2 cellular contexts compared by ENCODE assay signal in genomic region chr5:133041157-133041784, GRCh38.
A peak's percentile ranks its signal among the peaks of the same experiment; 100 is the strongest.
TF ChIP-seq lines count a peak whose summit lies in the region.

No MANE protein-coding gene starts in this region.

TF ChIP-seq in HEK293, 187 proteins besides CTCF, POLR2A, EP300 and RAD21:
- peak; percentile 59; the same call in 1 of the 2 replicates for TF ChIP-seq ZNF335 (tag by site-specific recombination; conservative IDR thresholded peaks at IDR 0.05)
- no peak for TF ChIP-seq ZNF585B (tag by site-specific recombination; IDR thresholded peaks at IDR 0.05)
- no peak for TF ChIP-seq GLI2 (tag by site-specific recombination; IDR thresholded peaks at IDR 0.05; ENCODE audit: borderline replicate concordance, low read depth)
- TF ChIP-seq ZNF19 (tag by site-specific recombination; IDR thresholded peaks at IDR 0.05; ENCODE audit: low read depth) = no peak
- TF ChIP-seq KLF16 (tag by site-specific recombination; IDR thresholded peaks at IDR 0.05) = no peak
- TF ChIP-seq, protein P1, sequence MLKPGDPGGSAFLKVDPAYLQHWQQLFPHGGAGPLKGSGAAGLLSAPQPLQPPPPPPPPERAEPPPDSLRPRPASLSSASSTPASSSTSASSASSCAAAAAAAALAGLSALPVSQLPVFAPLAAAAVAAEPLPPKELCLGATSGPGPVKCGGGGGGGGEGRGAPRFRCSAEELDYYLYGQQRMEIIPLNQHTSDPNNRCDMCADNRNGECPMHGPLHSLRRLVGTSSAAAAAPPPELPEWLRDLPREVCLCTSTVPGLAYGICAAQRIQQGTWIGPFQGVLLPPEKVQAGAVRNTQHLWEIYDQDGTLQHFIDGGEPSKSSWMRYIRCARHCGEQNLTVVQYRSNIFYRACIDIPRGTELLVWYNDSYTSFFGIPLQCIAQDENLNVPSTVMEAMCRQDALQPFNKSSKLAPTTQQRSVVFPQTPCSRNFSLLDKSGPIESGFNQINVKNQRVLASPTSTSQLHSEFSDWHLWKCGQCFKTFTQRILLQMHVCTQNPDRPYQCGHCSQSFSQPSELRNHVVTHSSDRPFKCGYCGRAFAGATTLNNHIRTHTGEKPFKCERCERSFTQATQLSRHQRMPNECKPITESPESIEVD (tag by site-specific recombination; IDR thresholded peaks at IDR 0.05) = no peak
- no peak for TF ChIP-seq GLIS2 (tag by site-specific recombination; IDR thresholded peaks at IDR 0.05)
- no peak for TF ChIP-seq OSR2 (tag by site-specific recombination; IDR thresholded peaks at IDR 0.05)
- TF ChIP-seq BCL11A (tag by site-specific recombination; IDR thresholded peaks at IDR 0.05; ENCODE audit: low read depth) = no peak
- 0 out of 2 replicates have a peak, but pooled peaks have one; percentile 6 for TF ChIP-seq ZNF121 (tag by site-specific recombination; IDR thresholded peaks at IDR 0.05)
TF ChIP-seq in HEK293: peak in this region for 2.

TF ChIP-seq in WTC11, 78 proteins besides CTCF, POLR2A, EP300 and RAD21:
- TF ChIP-seq ZNF281 (CRISPR knock-in tag; IDR thresholded peaks at IDR 0.05) = no peak
- TF ChIP-seq ATF2 (CRISPR knock-in tag; IDR thresholded peaks at IDR 0.05; ENCODE audit: borderline replicate concordance, low read depth) = no peak
- TF ChIP-seq NR2C2 (CRISPR knock-in tag; IDR thresholded peaks at IDR 0.05) = no peak
- TF ChIP-seq AR (CRISPR knock-in tag; IDR thresholded peaks at IDR 0.05) = no peak
- no peak for TF ChIP-seq ZNF671 (CRISPR knock-in tag; IDR thresholded peaks at IDR 0.05)
- TF ChIP-seq, protein P2, sequence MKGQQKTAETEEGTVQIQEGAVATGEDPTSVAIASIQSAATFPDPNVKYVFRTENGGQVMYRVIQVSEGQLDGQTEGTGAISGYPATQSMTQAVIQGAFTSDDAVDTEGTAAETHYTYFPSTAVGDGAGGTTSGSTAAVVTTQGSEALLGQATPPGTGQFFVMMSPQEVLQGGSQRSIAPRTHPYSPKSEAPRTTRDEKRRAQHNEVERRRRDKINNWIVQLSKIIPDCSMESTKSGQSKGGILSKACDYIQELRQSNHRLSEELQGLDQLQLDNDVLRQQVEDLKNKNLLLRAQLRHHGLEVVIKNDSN (CRISPR knock-in tag; IDR thresholded peaks at IDR 0.05) = no peak
- no peak for TF ChIP-seq NFYB (CRISPR knock-in tag; conservative IDR thresholded peaks at IDR 0.05; ENCODE audit: low read depth)
- no peak for TF ChIP-seq ZNF138 (CRISPR knock-in tag; conservative IDR thresholded peaks at IDR 0.05)
- TF ChIP-seq ESRRA (CRISPR knock-in tag; IDR thresholded peaks at IDR 0.05; ENCODE audit: borderline replicate concordance) = no peak
- TF ChIP-seq, protein P3, sequence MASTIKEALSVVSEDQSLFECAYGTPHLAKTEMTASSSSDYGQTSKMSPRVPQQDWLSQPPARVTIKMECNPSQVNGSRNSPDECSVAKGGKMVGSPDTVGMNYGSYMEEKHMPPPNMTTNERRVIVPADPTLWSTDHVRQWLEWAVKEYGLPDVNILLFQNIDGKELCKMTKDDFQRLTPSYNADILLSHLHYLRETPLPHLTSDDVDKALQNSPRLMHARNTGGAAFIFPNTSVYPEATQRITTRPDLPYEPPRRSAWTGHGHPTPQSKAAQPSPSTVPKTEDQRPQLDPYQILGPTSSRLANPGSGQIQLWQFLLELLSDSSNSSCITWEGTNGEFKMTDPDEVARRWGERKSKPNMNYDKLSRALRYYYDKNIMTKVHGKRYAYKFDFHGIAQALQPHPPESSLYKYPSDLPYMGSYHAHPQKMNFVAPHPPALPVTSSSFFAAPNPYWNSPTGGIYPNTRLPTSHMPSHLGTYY (CRISPR knock-in tag; IDR thresholded peaks at IDR 0.05) = no peak
- TF ChIP-seq, protein P4, sequence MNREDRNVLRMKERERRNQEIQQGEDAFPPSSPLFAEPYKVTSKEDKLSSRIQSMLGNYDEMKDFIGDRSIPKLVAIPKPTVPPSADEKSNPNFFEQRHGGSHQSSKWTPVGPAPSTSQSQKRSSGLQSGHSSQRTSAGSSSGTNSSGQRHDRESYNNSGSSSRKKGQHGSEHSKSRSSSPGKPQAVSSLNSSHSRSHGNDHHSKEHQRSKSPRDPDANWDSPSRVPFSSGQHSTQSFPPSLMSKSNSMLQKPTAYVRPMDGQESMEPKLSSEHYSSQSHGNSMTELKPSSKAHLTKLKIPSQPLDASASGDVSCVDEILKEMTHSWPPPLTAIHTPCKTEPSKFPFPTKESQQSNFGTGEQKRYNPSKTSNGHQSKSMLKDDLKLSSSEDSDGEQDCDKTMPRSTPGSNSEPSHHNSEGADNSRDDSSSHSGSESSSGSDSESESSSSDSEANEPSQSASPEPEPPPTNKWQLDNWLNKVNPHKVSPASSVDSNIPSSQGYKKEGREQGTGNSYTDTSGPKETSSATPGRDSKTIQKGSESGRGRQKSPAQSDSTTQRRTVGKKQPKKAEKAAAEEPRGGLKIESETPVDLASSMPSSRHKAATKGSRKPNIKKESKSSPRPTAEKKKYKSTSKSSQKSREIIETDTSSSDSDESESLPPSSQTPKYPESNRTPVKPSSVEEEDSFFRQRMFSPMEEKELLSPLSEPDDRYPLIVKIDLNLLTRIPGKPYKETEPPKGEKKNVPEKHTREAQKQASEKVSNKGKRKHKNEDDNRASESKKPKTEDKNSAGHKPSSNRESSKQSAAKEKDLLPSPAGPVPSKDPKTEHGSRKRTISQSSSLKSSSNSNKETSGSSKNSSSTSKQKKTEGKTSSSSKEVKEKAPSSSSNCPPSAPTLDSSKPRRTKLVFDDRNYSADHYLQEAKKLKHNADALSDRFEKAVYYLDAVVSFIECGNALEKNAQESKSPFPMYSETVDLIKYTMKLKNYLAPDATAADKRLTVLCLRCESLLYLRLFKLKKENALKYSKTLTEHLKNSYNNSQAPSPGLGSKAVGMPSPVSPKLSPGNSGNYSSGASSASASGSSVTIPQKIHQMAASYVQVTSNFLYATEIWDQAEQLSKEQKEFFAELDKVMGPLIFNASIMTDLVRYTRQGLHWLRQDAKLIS (CRISPR knock-in tag; IDR thresholded peaks at IDR 0.05; ENCODE audit: borderline replicate concordance) = no peak
- TF ChIP-seq, protein P5, sequence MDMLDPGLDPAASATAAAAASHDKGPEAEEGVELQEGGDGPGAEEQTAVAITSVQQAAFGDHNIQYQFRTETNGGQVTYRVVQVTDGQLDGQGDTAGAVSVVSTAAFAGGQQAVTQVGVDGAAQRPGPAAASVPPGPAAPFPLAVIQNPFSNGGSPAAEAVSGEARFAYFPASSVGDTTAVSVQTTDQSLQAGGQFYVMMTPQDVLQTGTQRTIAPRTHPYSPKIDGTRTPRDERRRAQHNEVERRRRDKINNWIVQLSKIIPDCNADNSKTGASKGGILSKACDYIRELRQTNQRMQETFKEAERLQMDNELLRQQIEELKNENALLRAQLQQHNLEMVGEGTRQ (CRISPR knock-in tag; IDR thresholded peaks at IDR 0.05) = no peak
- no peak for TF ChIP-seq ZBTB21 (CRISPR knock-in tag; IDR thresholded peaks at IDR 0.05; ENCODE audit: borderline replicate concordance)
- no peak for TF ChIP-seq ZBTB43 (CRISPR knock-in tag; IDR thresholded peaks at IDR 0.05)
- TF ChIP-seq TEAD1 (CRISPR knock-in tag; IDR thresholded peaks at IDR 0.05) = no peak
- no peak for TF ChIP-seq TP53 (CRISPR knock-in tag; IDR thresholded peaks at IDR 0.05)
- TF ChIP-seq ATF1 (CRISPR knock-in tag; IDR thresholded peaks at IDR 0.05) = no peak
